In genomic region chr4:140730108-140730507, GRCh38 we compare ENCODE assay signal across 19 cellular contexts. TPM values are rescaled to one million over a fixed set of nuclear protein-coding genes. Genes with fewer than 3 reads are reported as not detected.
DNase-seq lines count a peak whose midpoint lies in the region; ATAC-seq and TF ChIP-seq lines count a peak whose summit lies in the region.
"Had no signal": no experiment of that assay in that cellular context is flagged by ENCODE, and none has a peak within 500 bp of the region (broad histone marks: within the 10 kb centered on the region; RNA-seq: fewer than 3 reads in every experiment).

No MANE protein-coding gene starts in this region.

- H3K4me3 Mint-ChIP-seq in type B pancreatic cell = no peak overlapping the region

- no peak overlapping the region for H3K23ac ChIP-seq in mesendoderm (ENCODE audit: low read length)

- H3K4me2 ChIP-seq in mammary epithelial cell (ENCODE audit: insufficient read depth, low read depth, low read length) (no peak overlapping the region), mesendoderm (ENCODE audit: low read length) (no peak overlapping the region)

- no peak for TF ChIP-seq CTCF in breast epithelium (IDR thresholded peaks at IDR 0.05)
- no peak for TF ChIP-seq CTCF in mammary epithelial cell (conservative IDR thresholded peaks at IDR 0.05 in 1 of 2, IDR thresholded peaks at IDR 0.05 in 1 of 2; ENCODE audit: extremely low read depth in 1 of 2, insufficient read depth in 1 of 2, low read depth in 1 of 2, low read length in 2 of 2)
- no peak for TF ChIP-seq CTCF in type B pancreatic cell (conservative IDR thresholded peaks at IDR 0.05)

- no peak overlapping the region for H3K9ac ChIP-seq in mammary epithelial cell (ENCODE audit: insufficient read depth, low read length)
- no peak overlapping the region for H3K9ac ChIP-seq in SK-N-MC (ENCODE audit: insufficient read length)
- H3K9ac ChIP-seq in mesendoderm (ENCODE audit: low read length) = no peak overlapping the region
- H3K9ac ChIP-seq: BLaER1 treated with 17β-estradiol and CSF1 and Interleukin-3, amounts not matched to agents 10 nM and 100 nM; GM23248 had no signal

- in situ Hi-C loops in mammary epithelial cell (cut with MboI; ENCODE audit: low sequenced_read_pairs in 2 of 2) = no loop called here

- no peak for ATAC-seq in GM21526 (IDR thresholded peaks at IDR 0.05; ENCODE audit: low FRiP score, unreplicated experiment)
- ATAC-seq: GM12878, PC-3 had no signal

- H3K36me3 ChIP-seq in breast epithelium = no peaks in the 10 kb centered on the region
- H3K36me3 ChIP-seq in mammary epithelial cell (ENCODE audit: insufficient read depth, low read length) = no peaks in the 10 kb centered on the region
- H3K36me3 ChIP-seq in SK-N-MC (ENCODE audit: insufficient read depth, low read length) = peaks cover 5% of the 10 kb centered on the region; the same call in 1 of the 2 replicates
- H3K36me3 ChIP-seq in mesendoderm (ENCODE audit: control insufficient read depth, insufficient read depth, low read length) = no peaks in the 10 kb centered on the region
- H3K36me3 ChIP-seq: BLaER1 treated with 17β-estradiol and CSF1 and Interleukin-3, amounts not matched to agents 10 nM and 100 nM had no signal

- H4K5ac ChIP-seq in mesendoderm (ENCODE audit: low read length) = peak overlapping the region; percentile 17

- intact Hi-C loops in breast epithelium (cut with DNase I; ENCODE audit: low total_unique reads) (no loop called here), mammary epithelial cell (cut with micrococcal nuclease) (no loop called here), cardiac septum (cut with DNase I) (no loop called here)

- no peaks in the 10 kb centered on the region for H4K20me1 ChIP-seq in mammary epithelial cell (ENCODE audit: insufficient read depth, low read length)

- dilution Hi-C loops in mammary epithelial cell (cut with HindIII; ENCODE audit: low sequenced_read_pairs) = no loop called here

- H2BK120ac ChIP-seq in mesendoderm (ENCODE audit: low read depth, low read length) = no peak overlapping the region

- H3K4me3 ChIP-seq in breast epithelium (no peak overlapping the region), mammary epithelial cell (replicated peaks in 1 of 3; ENCODE audit: insufficient read depth in 1 of 3, low read depth in 2 of 3, low read length in 3 of 3) (no peak overlapping the region), SK-N-MC (no peak overlapping the region), mesendoderm (ENCODE audit: low read length) (no peak overlapping the region)
- H3K4me3 ChIP-seq: BLaER1 treated with 17β-estradiol and CSF1 and Interleukin-3, amounts not matched to agents 10 nM and 100 nM; GM12878; GM23248 had no signal

- H3K4me1 Mint-ChIP-seq in type B pancreatic cell (ENCODE audit: unreplicated experiment) = peaks cover 39% of the 10 kb centered on the region

- CTCF ChIA-PET in mammary epithelial cell (lab: Charles Lee; ENCODE audit: low non-redundant PET) = no interaction called here

- no peaks in the 10 kb centered on the region for H3K27me3 Mint-ChIP-seq in type B pancreatic cell

- H2BK5ac ChIP-seq in mesendoderm (ENCODE audit: low read length) = no peak overlapping the region

- H3K9me3 ChIP-seq in breast epithelium (no peaks in the 10 kb centered on the region), mammary epithelial cell (replicated peaks; ENCODE audit: insufficient read depth, low read length) (no peaks in the 10 kb centered on the region), SK-N-MC (ENCODE audit: low read depth, low read length) (no peaks in the 10 kb centered on the region)
- H3K9me3 ChIP-seq: BLaER1 treated with 17β-estradiol and CSF1 and Interleukin-3, amounts not matched to agents 10 nM and 100 nM had no signal

- H3K4me1 ChIP-seq in breast epithelium (peaks cover 0 to 18% of the 10 kb centered on the region in 2 donors), mammary epithelial cell (ENCODE audit: insufficient read depth, low read length) (peaks cover 34% of the 10 kb centered on the region), mesendoderm (ENCODE audit: control insufficient read depth, low read depth, low read length) (no peaks in the 10 kb centered on the region)

- peaks cover 11% of the 10 kb centered on the region for H3K36me3 Mint-ChIP-seq in type B pancreatic cell

- no peak overlapping the region for H3K4ac ChIP-seq in mesendoderm (ENCODE audit: low read depth, low read length)

- no peaks in the 10 kb centered on the region for H3K27me3 ChIP-seq in breast epithelium
- no peaks in the 10 kb centered on the region for H3K27me3 ChIP-seq in mammary epithelial cell (ENCODE audit: insufficient read depth, low read length)
- H3K27me3 ChIP-seq in mesendoderm (ENCODE audit: insufficient read depth, low read length, poor library complexity) = no peaks in the 10 kb centered on the region
- H3K27me3 ChIP-seq: BLaER1 treated with 17β-estradiol and CSF1 and Interleukin-3, amounts not matched to agents 10 nM and 100 nM had no signal

- 69% methylated on average over 3 of the region's 4 CpGs for WGBS in mammary epithelial cell (ENCODE audit: low coverage, missing lambda C conversion rate)
- no CpG with 5 or more reads among the region's 4 CpGs for WGBS in mesendoderm (ENCODE audit: extremely low coverage, insufficient coverage, low lambda C conversion rate)

- H2AFZ ChIP-seq in mammary epithelial cell (ENCODE audit: low read depth, low read length) = no peak overlapping the region
- H2AFZ ChIP-seq: GM23248 had no signal

- H2AK5ac ChIP-seq in mesendoderm (ENCODE audit: low read length) = no peak overlapping the region

- H3K27ac Mint-ChIP-seq in type B pancreatic cell = peak overlapping the region; percentile 80

- no peaks in the 10 kb centered on the region for H3K9me3 Mint-ChIP-seq in type B pancreatic cell

- no TSS peak for BruUV-seq in mammary epithelial cell (replicated peaks; lab: Mats Ljungman, UMichigan)

- no peak for TF ChIP-seq POLR2A in breast epithelium (IDR thresholded peaks at IDR 0.05)

- H4K8ac ChIP-seq in mesendoderm (ENCODE audit: low read depth, low read length) = no peak overlapping the region

- DNase-seq in breast epithelium (ENCODE audit: low spot score in 2 of 2) (no peak), mammary epithelial cell (no peak), SK-N-MC (ENCODE audit: low read depth, low spot score) (no peak), mesendoderm (no peak), type B pancreatic cell (ENCODE audit: extremely low spot score, unreplicated experiment) (no peak), cardiac septum (ENCODE audit: low spot score) (no peak), pons (ENCODE audit: low spot score) (no peak)
- DNase-seq: 8988T, GDM1, GM23248, NCI-H1436, NCI-H2029, NCI-H2171, NCI-H510A, NCI-H774, PC-3 had no signal

- peaks cover 7% of the 10 kb centered on the region for H3K79me1 ChIP-seq in mesendoderm (ENCODE audit: low read length)

- no peak overlapping the region for H3K56ac ChIP-seq in mesendoderm (ENCODE audit: low read length)

- H3K18ac ChIP-seq in mesendoderm (ENCODE audit: low read length) = peak overlapping the region; percentile 77

- H3K79me2 ChIP-seq in mammary epithelial cell (ENCODE audit: insufficient read depth, low read length) (peaks cover 44% of the 10 kb centered on the region), mesendoderm (ENCODE audit: control insufficient read depth, insufficient read depth, low read length) (peaks cover 2% of the 10 kb centered on the region)

- H2BK15ac ChIP-seq in mesendoderm (replicated peaks; ENCODE audit: low read depth) = no peak overlapping the region

- H3K27ac ChIP-seq in breast epithelium = peak overlapping the region; percentile 71 to 83
- no peak overlapping the region for H3K27ac ChIP-seq in mammary epithelial cell (ENCODE audit: insufficient read depth, low read depth, low read length)
- peak overlapping the region; percentile 83 for H3K27ac ChIP-seq in SK-N-MC
- no peak overlapping the region for H3K27ac ChIP-seq in mesendoderm (ENCODE audit: low read depth, low read length)
- H3K27ac ChIP-seq: BLaER1 treated with 17β-estradiol and CSF1 and Interleukin-3, amounts not matched to agents 10 nM and 100 nM; GM23248 had no signal

RNA-seq across cellular contexts. Expression of gene TBC1D9, which starts 26.1 kb away (rescaled TPM):
- total RNA-seq in breast epithelium (100 to 1,000 TPM in 2 of 3 donors, 10 to 100 TPM in 1; 28.3 to 195 (median 152) TPM), mammary epithelial cell (10 to 100 TPM; 23.5 to 42.8 TPM), type B pancreatic cell (ENCODE audit: low replicate concordance) (29.1 and 34.1 TPM in 2 replicates), cardiac septum (15.0 TPM)
- polyA plus RNA-seq in mammary epithelial cell = 12.8 TPM
- 27.8 TPM for polyA minus RNA-seq in mammary epithelial cell
- polyA plus RNA-seq in mesendoderm (2013, experiment 1 of 2) = 9.4 TPM
- 8.4 TPM for polyA plus RNA-seq in mesendoderm (2013, experiment 2 of 2)

Comparison
In these comparisons a context has a peak if more than half of its experiments do, and no peak if none do; other contexts are left out.
1. H3K27ac ChIP-seq: peak in breast epithelium (2 of 2) and SK-N-MC (single experiment); none in mammary epithelial cell (single experiment) and mesendoderm (single experiment).